Comparison of ENCODE assay signal across 29 cellular contexts in the genomic region with DNA sequence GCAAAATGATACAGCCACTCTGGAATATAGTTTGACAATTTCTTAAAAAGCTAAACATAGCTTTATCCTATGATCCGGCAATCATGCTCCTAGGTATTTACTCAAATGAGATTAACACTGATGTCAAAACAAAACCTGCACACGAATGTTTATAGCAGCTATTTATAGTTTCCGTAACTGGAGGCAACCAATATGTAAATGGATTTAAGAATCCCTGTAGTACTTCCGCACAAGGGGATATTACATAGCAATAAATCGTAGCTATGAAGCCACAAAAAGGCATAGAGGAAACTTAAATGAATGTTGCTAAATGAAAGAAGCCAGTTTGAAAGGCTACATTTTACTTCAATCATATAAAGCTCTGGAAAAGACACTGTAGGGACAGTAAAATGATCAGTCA.
"Had no signal": no experiment of that assay in that cellular context is flagged by ENCODE, and none has a peak within 500 bp of the region (broad histone marks: within the 10 kb centered on the region; RNA-seq: fewer than 3 reads in every experiment).

No MANE protein-coding gene starts in this region.

- H3K36me3 ChIP-seq: ascending aorta, breast epithelium had no signal

- H3K4me3 ChIP-seq: ascending aorta, breast epithelium, PC-9 had no signal

- H3K4me1 ChIP-seq: ascending aorta, breast epithelium had no signal

- ATAC-seq: activated CD8-positive, alpha-beta T cell treated with anti-CD3 and anti-CD28 coated beads for 36 hours; activated T-cell treated with anti-CD3 and anti-CD28 coated beads, Interleukin-2, amount 50 U/mL, for 72 hours; activated T-helper 17 cell treated with anti-CD3 and anti-CD28 coated beads, Interleukin-2, amount 50 U/mL, for 72 hours; Right ventricle myocardium inferior had no signal

- H3K4me3 Mint-ChIP-seq: activated CD4-positive, alpha-beta T cell treated with anti-CD3 and anti-CD28 coated beads, Interleukin-2, amount 10 ng/mL, durations not matched to agents 24 days and 14 days; activated CD8-positive, alpha-beta T cell treated with anti-CD3 and anti-CD28 coated beads for 36 hours; activated naive CD8-positive, alpha-beta T cell treated with anti-CD3 and anti-CD28 coated beads for 36 hours; activated T-cell treated with anti-CD3 and anti-CD28 coated beads, Interleukin-2, amount 50 U/mL, for 72 hours; activated T-helper 17 cell treated with anti-CD3 and anti-CD28 coated beads, Interleukin-2, amount 50 U/mL, for 72 hours had no signal

- H3K27ac Mint-ChIP-seq: activated CD4-positive, alpha-beta T cell treated with anti-CD3 and anti-CD28 coated beads, Interleukin-2, amount 10 ng/mL, durations not matched to agents 24 days and 14 days; activated CD8-positive, alpha-beta T cell treated with anti-CD3 and anti-CD28 coated beads for 36 hours; activated naive CD8-positive, alpha-beta T cell treated with anti-CD3 and anti-CD28 coated beads for 36 hours; activated T-cell treated with anti-CD3 and anti-CD28 coated beads, Interleukin-2, amount 50 U/mL, for 72 hours; activated T-helper 17 cell treated with anti-CD3 and anti-CD28 coated beads, Interleukin-2, amount 50 U/mL, for 72 hours had no signal

- H3K27me3 Mint-ChIP-seq: activated CD4-positive, alpha-beta T cell treated with anti-CD3 and anti-CD28 coated beads, Interleukin-2, amount 10 ng/mL, durations not matched to agents 24 days and 14 days; activated CD8-positive, alpha-beta T cell treated with anti-CD3 and anti-CD28 coated beads for 36 hours; activated naive CD8-positive, alpha-beta T cell treated with anti-CD3 and anti-CD28 coated beads for 36 hours; activated T-helper 17 cell treated with anti-CD3 and anti-CD28 coated beads, Interleukin-2, amount 50 U/mL, for 72 hours had no signal

- H3K4me1 Mint-ChIP-seq: activated CD4-positive, alpha-beta T cell treated with anti-CD3 and anti-CD28 coated beads, Interleukin-2, amount 10 ng/mL, durations not matched to agents 24 days and 14 days; activated naive CD8-positive, alpha-beta T cell treated with anti-CD3 and anti-CD28 coated beads for 36 hours; activated T-helper 17 cell treated with anti-CD3 and anti-CD28 coated beads, Interleukin-2, amount 50 U/mL, for 72 hours had no signal

- H3K9me3 ChIP-seq: ascending aorta had no signal

- H3K36me3 Mint-ChIP-seq: activated naive CD8-positive, alpha-beta T cell treated with anti-CD3 and anti-CD28 coated beads for 36 hours had no signal

- DNase-seq: activated CD4-positive, alpha-beta T cell treated with anti-CD3 and anti-CD28 coated beads, Interleukin-2, amount 10 ng/mL, durations not matched to agents 24 days and 14 days; activated CD4-positive, alpha-beta T cell treated with anti-CD3 and anti-CD28 coated beads, Interleukin-2, amount 50 U/mL, for 4 hours; activated CD8-positive, alpha-beta T cell treated with anti-CD3 and anti-CD28 coated beads for 36 hours; activated effector memory CD4-positive, alpha-beta T cell treated with anti-CD3 and anti-CD28 coated beads, Interleukin-2, amount 50 U/mL, for 16 hours; activated naive CD4-positive, alpha-beta T cell; activated naive CD4-positive, alpha-beta T cell treated with anti-CD3 and anti-CD28 coated beads, Interleukin-2, amount 50 U/mL, for 16 hours; activated naive CD8-positive, alpha-beta T cell treated with anti-CD3 and anti-CD28 coated beads for 36 hours; activated T-cell treated with anti-CD3 and anti-CD28 coated beads, Interleukin-2, amount 50 U/mL, for 1 hour; activated T-cell treated with anti-CD3 and anti-CD28 coated beads, Interleukin-2, amount 50 U/mL, for 72 hours; amygdala; cerebellar nuclear complex; Karpas-422; NCI-H1105 treated with DMSO at 0.1 percent for 48 hours; NCI-H1436 treated with DMSO at 0.1 percent for 48 hours; NCI-H1694 treated with DMSO at 0.1 percent for 48 hours; NCI-H2029; NCI-H2107; NCI-H2171; NCI-H510A; NCI-H69; NK-92 treated with Interleukin-12 subunit alpha and Interleukin-12 subunit beta, amount 100 ng/mL, for 24 hours; PC-9; SIG-M5; T1000 had no signal

- H3K27ac ChIP-seq: ascending aorta, breast epithelium, PC-9, RWPE1 had no signal
